In genomic region chr4:86450861-86451260, GRCh38 we compare ENCODE assay signal across 13 cellular contexts.
"Had no signal": no experiment of that assay in that cellular context is flagged by ENCODE, and none has a peak within 500 bp of the region (broad histone marks: within the 10 kb centered on the region; RNA-seq: fewer than 3 reads in every experiment).

No MANE protein-coding gene starts in this region.

- H3K27ac Mint-ChIP-seq: activated CD4-positive, alpha-beta memory T cell treated with anti-CD3 and anti-CD28 coated beads, Interleukin-2, amount 10 ng/mL, durations not matched to agents 7 days and 5 days; activated CD4-positive, alpha-beta T cell treated with anti-CD3 and anti-CD28 coated beads for 36 hours; activated T-cell treated with anti-CD3 and anti-CD28 coated beads, Interleukin-2, amount 50 U/mL, for 24 hours; stimulated activated naive B cell treated with anti-CD40 and anti-IgM and Interleukin-4, amounts not matched to agents 10 μg/mL and 1 μg/mL and 100 μg/mL, for 72 hours; T-helper 1 cell treated with Interleukin-12 subunit alpha and Interleukin-12 subunit beta and Interleukin-4 antibody, amounts not matched to agents 30 μg/mL and 1 μg/mL, for 36 hours had no signal

- H3K4me3 ChIP-seq: tibial nerve had no signal

- H3K27me3 ChIP-seq: tibial nerve had no signal

- H3K27ac ChIP-seq: tibial nerve, WERI-Rb-1 had no signal

- H3K36me3 ChIP-seq: tibial nerve, WERI-Rb-1 had no signal

- H3K4me1 ChIP-seq: tibial nerve had no signal

- H3K9me3 Mint-ChIP-seq: activated CD4-positive, alpha-beta memory T cell treated with anti-CD3 and anti-CD28 coated beads, Interleukin-2, amount 10 ng/mL, durations not matched to agents 7 days and 5 days; activated T-cell treated with anti-CD3 and anti-CD28 coated beads, Interleukin-2, amount 50 U/mL, for 24 hours; stimulated activated naive B cell treated with anti-CD40 and anti-IgM and Interleukin-4, amounts not matched to agents 10 μg/mL and 1 μg/mL and 100 μg/mL, for 72 hours; T-helper 1 cell treated with Interleukin-12 subunit alpha and Interleukin-12 subunit beta and Interleukin-4 antibody, amounts not matched to agents 30 μg/mL and 1 μg/mL, for 36 hours had no signal

- ATAC-seq: activated CD4-positive, alpha-beta T cell treated with anti-CD3 and anti-CD28 coated beads for 36 hours; stimulated activated naive B cell treated with anti-CD40 and anti-IgM and Interleukin-4, amounts not matched to agents 10 μg/mL and 1 μg/mL and 100 μg/mL, for 72 hours had no signal

- DNase-seq: activated CD4-positive, alpha-beta memory T cell treated with anti-CD3 and anti-CD28 coated beads, Interleukin-2, amount 10 ng/mL, durations not matched to agents 7 days and 5 days; activated CD4-positive, alpha-beta T cell treated with anti-CD3 and anti-CD28 coated beads for 36 hours; activated naive CD4-positive, alpha-beta T cell treated with anti-CD3 and anti-CD28 coated beads, Interleukin-2, amount 50 U/mL, for 16 hours; activated T-cell treated with anti-CD3 and anti-CD28 coated beads, Interleukin-2, amount 50 U/mL, for 24 hours; hippocampal formation; kidney glomerular epithelial cell; posterior cingulate gyrus; stimulated activated CD4-positive, alpha-beta T cell treated with anti-CD3 and anti-CD28 coated beads, Interleukin-4, amount 100 ng/mL, for 1 hour; stimulated activated naive B cell treated with anti-CD40 and anti-IgM and Interleukin-4, amounts not matched to agents 10 μg/mL and 1 μg/mL and 100 μg/mL, for 72 hours; WERI-Rb-1 had no signal

- H3K36me3 Mint-ChIP-seq: stimulated activated naive B cell treated with anti-CD40 and anti-IgM and Interleukin-4, amounts not matched to agents 10 μg/mL and 1 μg/mL and 100 μg/mL, for 72 hours had no signal

- H3K4me1 Mint-ChIP-seq: activated CD4-positive, alpha-beta memory T cell treated with anti-CD3 and anti-CD28 coated beads, Interleukin-2, amount 10 ng/mL, durations not matched to agents 7 days and 5 days; activated CD4-positive, alpha-beta T cell treated with anti-CD3 and anti-CD28 coated beads for 36 hours had no signal

- H3K4me3 Mint-ChIP-seq: activated CD4-positive, alpha-beta memory T cell treated with anti-CD3 and anti-CD28 coated beads, Interleukin-2, amount 10 ng/mL, durations not matched to agents 7 days and 5 days; activated CD4-positive, alpha-beta T cell treated with anti-CD3 and anti-CD28 coated beads for 36 hours; activated T-cell treated with anti-CD3 and anti-CD28 coated beads, Interleukin-2, amount 50 U/mL, for 24 hours; neural crest cell; stimulated activated naive B cell treated with anti-CD40 and anti-IgM and Interleukin-4, amounts not matched to agents 10 μg/mL and 1 μg/mL and 100 μg/mL, for 72 hours; T-helper 1 cell treated with Interleukin-12 subunit alpha and Interleukin-12 subunit beta and Interleukin-4 antibody, amounts not matched to agents 30 μg/mL and 1 μg/mL, for 36 hours had no signal

- H3K9me3 ChIP-seq: tibial nerve had no signal
